Comparison of ENCODE assay signal across 1 cellular context in genomic region chr4:114019276-114019971, GRCh38.
TF ChIP-seq lines count a peak whose summit lies in the region.

No MANE protein-coding gene starts in this region.

TF ChIP-seq in H1, 55 proteins besides CTCF, POLR2A, EP300 and RAD21:
- peak; percentile 53; the same call in 1 of the 2 replicates for TF ChIP-seq CEBPB (IDR thresholded peaks at IDR 0.05; ENCODE audit: low read depth, low read length)
- TF ChIP-seq SIX5 (IDR thresholded peaks at IDR 0.05; ENCODE audit: low read depth, low read length): no peak
